10 cellular contexts compared by ENCODE assay signal in genomic region chr5:68898961-68899471, GRCh38.
A peak's percentile ranks its signal among the peaks of the same experiment; 100 is the strongest.
DNase-seq lines count a peak whose midpoint lies in the region; ATAC-seq and TF ChIP-seq lines count a peak whose summit lies in the region.
"Had no signal": no experiment of that assay in that cellular context is flagged by ENCODE, and none has a peak within 500 bp of the region (broad histone marks: within the 10 kb centered on the region; RNA-seq: fewer than 3 reads in every experiment).

No MANE protein-coding gene starts in this region.

- H3K27me3 Mint-ChIP-seq in osteocyte (ENCODE audit: unreplicated experiment), result no peaks in the 10 kb centered on the region

- H3K4me3 Mint-ChIP-seq in osteocyte (ENCODE audit: unreplicated experiment), result no peak overlapping the region

- no peaks in the 10 kb centered on the region for H3K9me3 Mint-ChIP-seq in osteocyte (ENCODE audit: unreplicated experiment)
- H3K9me3 Mint-ChIP-seq: activated T-helper 2 cell treated with anti-CD3 and anti-CD28 coated beads, Interferon-gamma antibody, Interleukin-2, Interleukin-4, amounts not matched to agents 10 μg/mL and 5 μg/mL and 100 μg/mL, durations not matched to agents 14 hours and 24 hours and 36 hours had no signal

- no peak overlapping the region for H3K4me3 ChIP-seq in astrocyte of the cerebellum (ENCODE audit: low read depth, low read length)
- H3K4me3 ChIP-seq: psoas muscle had no signal

- H3K36me3 Mint-ChIP-seq in osteocyte (ENCODE audit: unreplicated experiment), result no peaks in the 10 kb centered on the region

- ATAC-seq in HG02938 (IDR thresholded peaks at IDR 0.05; ENCODE audit: unreplicated experiment), result no peak
- ATAC-seq: psoas muscle had no signal

- H3K4me1 Mint-ChIP-seq in osteocyte (ENCODE audit: unreplicated experiment), result peaks cover 14% of the 10 kb centered on the region

- no peak for TF ChIP-seq CTCF in astrocyte of the cerebellum (IDR thresholded peaks at IDR 0.05; ENCODE audit: low read depth, low read length, missing control alignments)
- no peak for TF ChIP-seq CTCF in osteocyte (IDR thresholded peaks at IDR 0.05)

- in situ Hi-C loops in astrocyte of the cerebellum (cut with HindIII; ENCODE audit: low sequenced_read_pairs), result no loop called here

- DNase-seq in EH (ENCODE audit: low read depth), result peak; percentile 78
- DNase-seq in NCI-H2029 (lab: John Stamatoyannopoulos, UW), result peak; percentile 86
- DNase-seq in astrocyte of the cerebellum (ENCODE audit: low read depth), result peak; percentile 33
- DNase-seq in lung microvascular endothelial cell (ENCODE audit: low read depth in 2 of 2), result peak; percentile 3 to 5
- DNase-seq in stimulated activated CD4-positive, alpha-beta T cell treated with anti-CD3 and anti-CD28 coated beads, Interleukin-4, amount 100 ng/mL, for 1 hour, result no peak
- DNase-seq in osteocyte (ENCODE audit: extremely low spot score, unreplicated experiment), result no peak
- DNase-seq in stimulated activated CD4-positive, alpha-beta T cell treated with anti-CD3 and anti-CD28 coated beads, Interleukin-2, amount 100 ng/mL, for 24 hours, result no peak
- DNase-seq: psoas muscle had no signal

- H3K27ac Mint-ChIP-seq in osteocyte (ENCODE audit: unreplicated experiment), result no peak overlapping the region
- H3K27ac Mint-ChIP-seq: activated T-helper 2 cell treated with anti-CD3 and anti-CD28 coated beads, Interferon-gamma antibody, Interleukin-2, Interleukin-4, amounts not matched to agents 10 μg/mL and 5 μg/mL and 100 μg/mL, durations not matched to agents 14 hours and 24 hours and 36 hours had no signal

Comparison
In these comparisons a context has a peak if more than half of its experiments do, and no peak if none do; other contexts are left out.
1. DNase-seq: peak in EH (single experiment), NCI-H2029 (single experiment), astrocyte of the cerebellum (single experiment) and lung microvascular endothelial cell (2 of 2); none in stimulated activated CD4-positive, alpha-beta T cell treated with anti-CD3 and anti-CD28 coated beads, Interleukin-4, amount 100 ng/mL, for 1 hour (single experiment), osteocyte (single experiment) and stimulated activated CD4-positive, alpha-beta T cell treated with anti-CD3 and anti-CD28 coated beads, Interleukin-2, amount 100 ng/mL, for 24 hours (0 of 2).